ENCODE assay signal across 8 cellular contexts in genomic region chr17:64778367-64779290, GRCh38.
DNase-seq lines count a peak whose midpoint lies in the region; ATAC-seq and TF ChIP-seq lines count a peak whose summit lies in the region.

No MANE protein-coding gene starts in this region.

- no peaks in the 10 kb centered on the region for H3K9me3 Mint-ChIP-seq in WTC11

- POLR2A ChIA-PET in WTC11 (lab: Charles Lee) (no interaction called here), PC-9 (lab: Charles Lee; ENCODE audit: unreplicated experiment) (interaction anchor here (0.6 kb wide), 1 partner anchor 30 kb away, joined by 3 read pairs; no protein-coding TSS in a partner anchor)

- H3K9me2 ChIP-seq in PC-9 (ENCODE audit: insufficient read depth): no peaks in the 10 kb centered on the region

- peak overlapping the region; percentile 38 for H3K4me3 ChIP-seq in psoas muscle
- H3K4me3 ChIP-seq in PC-9: no peak overlapping the region

- H2AFZ ChIP-seq in PC-9: no peak overlapping the region

- intact Hi-C loops in cardiac septum (cut with DNase I): no loop called here
- intact Hi-C loops in psoas muscle (cut with DNase I): loop anchor here (5.0 to 10.0 kb wide), 2 partner anchors 156 to 419 kb away; no protein-coding TSS in a partner anchor
- intact Hi-C loops in PC-9 (cut with micrococcal nuclease; ENCODE audit: unreplicated experiment): loop anchor here (5.0 to 10.0 kb wide), 3 partner anchors 164 to 416 kb away; no protein-coding TSS in a partner anchor

- H3K4me3 Mint-ChIP-seq in WTC11: peak overlapping the region; percentile 65

- no peak overlapping the region for H3K27ac ChIP-seq in psoas muscle
- no peak overlapping the region for H3K27ac ChIP-seq in PC-9

- 53 to 64% (median 62%) methylated on average over 86 to 104 of the region's 104 CpGs for WGBS in psoas muscle, 3 donors

- peak; percentile 2 for ATAC-seq in WTC11
- ATAC-seq in psoas muscle: no peak
- ATAC-seq in HG02885 (IDR thresholded peaks at IDR 0.05; ENCODE audit: poor library complexity, unreplicated experiment): no peak

- H3K36me3 ChIP-seq in psoas muscle (ENCODE audit: insufficient read depth in 1 of 2, low read depth in 1 of 2) (peaks cover 0 to 6% of the 10 kb centered on the region in 2 donors), PC-9 (ENCODE audit: low read depth) (no peaks in the 10 kb centered on the region)

- peak; percentile 55 to 76 for DNase-seq in NCI-H526 (lab: John Stamatoyannopoulos, UW)
- no peak for DNase-seq in NCI-H526 treated with DMSO at 0.1 percent for 48 hours (lab: John Stamatoyannopoulos, UW)
- DNase-seq in WTC11 (ENCODE audit: low spot score): peak; percentile 65
- peak; percentile 73 for DNase-seq in cardiac septum (ENCODE audit: low spot score)
- DNase-seq in psoas muscle: peak in 1 of 2 donors; percentile 62
- DNase-seq in H4 (ENCODE audit: low spot score): no peak
- no peak for DNase-seq in PC-9

- H3K27ac Mint-ChIP-seq in WTC11: no peak overlapping the region

- H3K79me2 ChIP-seq in PC-9 (ENCODE audit: low read depth): peaks cover 2% of the 10 kb centered on the region; the same call in 1 of the 2 replicates

- peaks cover 0 to 2% (median 0%) of the 10 kb centered on the region in 3 donors for H3K27me3 ChIP-seq in psoas muscle (ENCODE audit: insufficient read depth in 3 of 3, low read length in 2 of 3)
- H3K27me3 ChIP-seq in PC-9 (ENCODE audit: insufficient read depth, low read depth): no peaks in the 10 kb centered on the region

- H3K4me1 Mint-ChIP-seq in WTC11: peaks cover 23% of the 10 kb centered on the region

- H3K27me3 Mint-ChIP-seq in WTC11 (ENCODE audit: low read depth): peaks cover 83% of the 10 kb centered on the region

- H3K4me2 ChIP-seq in PC-9: no peak overlapping the region

- H3K9me3 ChIP-seq in psoas muscle (no peaks in the 10 kb centered on the region), PC-9 (ENCODE audit: insufficient read depth, low read depth) (no peaks in the 10 kb centered on the region)

- CTCF ChIA-PET in WTC11 (lab: Charles Lee): interaction anchor here (0.6 to 3.2 kb wide), 9 partner anchors 10 to 282 kb away, joined by 3 to 20 read pairs (median 4); partner anchors contain the start of genes LRRC37A3 and POLG2
- CTCF ChIA-PET in PC-9 (lab: Charles Lee): interaction anchor here (0.7 to 1.2 kb wide), 2 partner anchors 181 to 278 kb away, joined by 4 to 18 read pairs; partner anchors contain the start of gene GNA13

- H3F3A ChIP-seq in PC-9 (ENCODE audit: insufficient read depth, low read depth): peaks cover 22% of the 10 kb centered on the region; the same call in 1 of the 2 replicates

- no peak for TF ChIP-seq CTCF in WTC11 (IDR thresholded peaks at IDR 0.05)
- no peak for TF ChIP-seq CTCF in psoas muscle (IDR thresholded peaks at IDR 0.05)
- TF ChIP-seq CTCF in PC-9 (conservative IDR thresholded peaks at IDR 0.05): no peak

- no peaks in the 10 kb centered on the region for H3K36me3 Mint-ChIP-seq in WTC11

- no TSS peak for BruUV-seq in PC-9 (replicated peaks; lab: Mats Ljungman, UMichigan)

- H3K4me1 ChIP-seq in psoas muscle (peaks cover 8% of the 10 kb centered on the region), PC-9 (replicated peaks; ENCODE audit: insufficient read depth) (peaks cover 10% of the 10 kb centered on the region)

- no peaks in the 10 kb centered on the region for H4K20me1 ChIP-seq in PC-9 (ENCODE audit: insufficient read depth)

TF ChIP-seq in WTC11, 78 proteins besides CTCF, POLR2A, EP300 and RAD21 (continues in another document):
- TF ChIP-seq ZNF671 (CRISPR knock-in tag; IDR thresholded peaks at IDR 0.05): no peak
- peak; percentile 35; the same call in 1 of the 2 replicates for TF ChIP-seq ZNF121 (CRISPR knock-in tag; IDR thresholded peaks at IDR 0.05)
- TF ChIP-seq FOXJ3 (CRISPR knock-in tag; IDR thresholded peaks at IDR 0.05; ENCODE audit: borderline replicate concordance): no peak
- TF ChIP-seq JUN (CRISPR knock-in tag; IDR thresholded peaks at IDR 0.05): no peak
- peak; percentile 75 for TF ChIP-seq FOXK1 (CRISPR knock-in tag; IDR thresholded peaks at IDR 0.05)
- no peak for TF ChIP-seq IRF2 (CRISPR knock-in tag; IDR thresholded peaks at IDR 0.05; ENCODE audit: borderline replicate concordance, low read depth)
- TF ChIP-seq ETV6 (CRISPR knock-in tag; IDR thresholded peaks at IDR 0.05): no peak
- peak; percentile 67; the same call in 1 of the 2 replicates for TF ChIP-seq NFE2L1 (CRISPR knock-in tag; IDR thresholded peaks at IDR 0.05)
- peak; percentile 93 for TF ChIP-seq FOXP4 (CRISPR knock-in tag; IDR thresholded peaks at IDR 0.05)
- TF ChIP-seq CREB1 (CRISPR knock-in tag; IDR thresholded peaks at IDR 0.05): peak; percentile 75
- TF ChIP-seq ZNF317 (CRISPR knock-in tag; IDR thresholded peaks at IDR 0.05; ENCODE audit: borderline replicate concordance, low read depth): no peak
- peak; percentile 90 for TF ChIP-seq FOXP1 (CRISPR knock-in tag; IDR thresholded peaks at IDR 0.05; ENCODE audit: borderline replicate concordance)
- TF ChIP-seq USF1 (CRISPR knock-in tag; IDR thresholded peaks at IDR 0.05): peak; percentile 74
- TF ChIP-seq ELF4 (CRISPR knock-in tag; IDR thresholded peaks at IDR 0.05; ENCODE audit: low read depth): 0 out of 2 replicates have a peak, but pooled peaks have one; percentile 16
- no peak for TF ChIP-seq ATF2 (CRISPR knock-in tag; IDR thresholded peaks at IDR 0.05; ENCODE audit: borderline replicate concordance, low read depth)
- peak; percentile 61; the same call in 1 of the 2 replicates for TF ChIP-seq TEAD1 (CRISPR knock-in tag; IDR thresholded peaks at IDR 0.05)
- TF ChIP-seq ZNF138 (CRISPR knock-in tag; conservative IDR thresholded peaks at IDR 0.05): no peak
- no peak for TF ChIP-seq ATF3 (CRISPR knock-in tag; conservative IDR thresholded peaks at IDR 0.05)
- TF ChIP-seq MAX (CRISPR knock-in tag; IDR thresholded peaks at IDR 0.05): peak; percentile 92
- no peak for TF ChIP-seq ATF6 (CRISPR knock-in tag; IDR thresholded peaks at IDR 0.05)
- TF ChIP-seq TP53 (CRISPR knock-in tag; IDR thresholded peaks at IDR 0.05): 0 out of 2 replicates have a peak, but pooled peaks have one; percentile 44
- no peak for TF ChIP-seq NR2C2 (CRISPR knock-in tag; IDR thresholded peaks at IDR 0.05)

Comparison
In these comparisons a context has a peak if more than half of its experiments do, and no peak if none do; other contexts are left out.
1. DNase-seq: peak in NCI-H526 (2 of 2), WTC11 (single experiment) and cardiac septum (single experiment); none in NCI-H526 treated with DMSO at 0.1 percent for 48 hours (single experiment), H4 (single experiment) and PC-9 (0 of 2).